ENCODE assay signal across 17 cellular contexts in genomic region chr4:38315296-38315695, GRCh38.
"Had no signal": no experiment of that assay in that cellular context is flagged by ENCODE, and none has a peak within 500 bp of the region (broad histone marks: within the 10 kb centered on the region; RNA-seq: fewer than 3 reads in every experiment).

No MANE protein-coding gene starts in this region.

- H3K4me3 ChIP-seq: gastrocnemius medialis, heart right ventricle, right atrium auricular region had no signal

- ATAC-seq: gastrocnemius medialis; heart right ventricle; left ventricle myocardium superior; stimulated activated memory B cell treated with anti-CD40 and anti-IgM and Interleukin-4, amounts not matched to agents 10 μg/mL and 1 μg/mL and 100 μg/mL, for 72 hours; WTC11 had no signal

- H3K27me3 Mint-ChIP-seq: stimulated activated memory B cell treated with anti-CD40 and anti-IgM and Interleukin-4, amounts not matched to agents 10 μg/mL and 1 μg/mL and 100 μg/mL, for 72 hours had no signal

- H3K27me3 ChIP-seq: brain microvascular endothelial cell, gastrocnemius medialis, heart right ventricle, neutrophil, right atrium auricular region had no signal

- H3K9me3 ChIP-seq: gastrocnemius medialis, neutrophil, right atrium auricular region had no signal

- H3K27ac ChIP-seq: brain microvascular endothelial cell, gastrocnemius medialis, heart right ventricle, neutrophil, right atrium auricular region had no signal

- DNase-seq: activated CD4-positive, alpha-beta T cell treated with anti-CD3 and anti-CD28 coated beads for 48 hours; activated CD8-positive, alpha-beta memory T cell treated with anti-CD3 and anti-CD28 coated beads for 24 hours; activated naive CD4-positive, alpha-beta T cell treated with anti-CD3 and anti-CD28 coated beads, Interleukin-2, amount 50 U/mL, for 16 hours; amniotic stem cell; brain microvascular endothelial cell; gastrocnemius medialis; heart right ventricle; left ventricle myocardium superior; mesendoderm; posterior cingulate gyrus; stimulated activated CD4-positive, alpha-beta T cell treated with anti-CD3 and anti-CD28 coated beads, Interleukin-1b, Interleukin-23, amount 100 ng/mL, for 48 hours had no signal

- H3K36me3 ChIP-seq: brain microvascular endothelial cell, gastrocnemius medialis, heart right ventricle, neutrophil, right atrium auricular region had no signal

- H3K9me3 Mint-ChIP-seq: stimulated activated memory B cell treated with anti-CD40 and anti-IgM and Interleukin-4, amounts not matched to agents 10 μg/mL and 1 μg/mL and 100 μg/mL, for 72 hours had no signal

- H3K36me3 Mint-ChIP-seq: stimulated activated memory B cell treated with anti-CD40 and anti-IgM and Interleukin-4, amounts not matched to agents 10 μg/mL and 1 μg/mL and 100 μg/mL, for 72 hours had no signal

- H3K27ac Mint-ChIP-seq: activated T-helper 2 cell treated with anti-CD3 and anti-CD28 coated beads, Interferon-gamma antibody, Interleukin-2, Interleukin-4, amounts not matched to agents 10 μg/mL and 5 μg/mL and 100 μg/mL, durations not matched to agents 14 hours and 24 hours and 36 hours; stimulated activated memory B cell treated with anti-CD40 and anti-IgM and Interleukin-4, amounts not matched to agents 10 μg/mL and 1 μg/mL and 100 μg/mL, for 72 hours; T-helper 1 cell treated with Interleukin-12 subunit alpha and Interleukin-12 subunit beta and Interleukin-4 antibody, amounts not matched to agents 30 μg/mL and 1 μg/mL, for 36 hours; WTC11 had no signal

- H3K4me3 Mint-ChIP-seq: stimulated activated memory B cell treated with anti-CD40 and anti-IgM and Interleukin-4, amounts not matched to agents 10 μg/mL and 1 μg/mL and 100 μg/mL, for 72 hours; T-helper 1 cell treated with Interleukin-12 subunit alpha and Interleukin-12 subunit beta and Interleukin-4 antibody, amounts not matched to agents 30 μg/mL and 1 μg/mL, for 36 hours; WTC11 had no signal
